32 cellular contexts compared by ENCODE assay signal in genomic region chr1:245182028-245182427, GRCh38. TPM values are rescaled to one million over a fixed set of nuclear protein-coding genes. Genes with fewer than 3 reads are reported as not detected.
"Had no signal": no experiment of that assay in that cellular context is flagged by ENCODE, and none has a peak within 500 bp of the region (broad histone marks: within the 10 kb centered on the region; RNA-seq: fewer than 3 reads in every experiment).

No MANE protein-coding gene starts in this region.

- H3K9me3 Mint-ChIP-seq: activated CD4-positive, alpha-beta memory T cell treated with anti-CD3 and anti-CD28 coated beads for 36 hours; activated CD4-positive, alpha-beta T cell treated with anti-CD3 and anti-CD28 coated beads, Interleukin-2, amount 10 ng/mL, durations not matched to agents 24 days and 14 days; activated naive CD4-positive, alpha-beta T cell treated with anti-CD3 and anti-CD28 coated beads for 36 hours; activated naive CD4-positive, alpha-beta T cell treated with anti-CD3 and anti-CD28 coated beads, Interleukin-2, amount 50 U/mL, for 24 hours; activated naive CD8-positive, alpha-beta T cell treated with anti-CD3 and anti-CD28 coated beads for 36 hours; activated naive CD8-positive, alpha-beta T cell treated with anti-CD3 and anti-CD28 coated beads, Interleukin-2, amount 50 U/mL, for 24 hours; activated T-helper 1 cell treated with anti-CD3 and anti-CD28 coated beads, Interleukin-12 subunit alpha, Interleukin-12 subunit beta, Interleukin-2, Interleukin-4 antibody, amounts not matched to agents 30 ng/mL and 10 ng/mL and 1 ng/mL, durations not matched to agents 14 hours and 24 hours and 36 hours; activated T-helper 2 cell treated with anti-CD3 and anti-CD28 coated beads, Interferon-gamma antibody, Interleukin-2, Interleukin-4, amounts not matched to agents 10 μg/mL and 5 μg/mL and 100 μg/mL, durations not matched to agents 14 hours and 24 hours and 36 hours; brain had no signal

- H3K36me3 ChIP-seq: ascending aorta, breast epithelium had no signal

- DNase-seq: activated CD4-positive, alpha-beta memory T cell treated with anti-CD3 and anti-CD28 coated beads for 36 hours; activated CD4-positive, alpha-beta T cell treated with anti-CD3 and anti-CD28 coated beads for 36 hours; activated CD4-positive, alpha-beta T cell treated with anti-CD3 and anti-CD28 coated beads, Interleukin-2, amount 10 ng/mL, durations not matched to agents 24 days and 14 days; activated CD4-positive, CD25-positive, alpha-beta regulatory T cell; activated CD4-positive, CD25-positive, alpha-beta regulatory T cell treated with anti-CD3 and anti-CD28 coated beads, Interleukin-2, amount 50 U/mL, for 72 hours; activated CD8-positive, alpha-beta memory T cell treated with anti-CD3 and anti-CD28 coated beads, Interleukin-2, amount 10 ng/mL, durations not matched to agents 7 days and 5 days; activated CD8-positive, alpha-beta memory T cell treated with anti-CD3 and anti-CD28 coated beads, Interleukin-2, amount 50 U/mL, for 4 hours; activated CD8-positive, alpha-beta T cell treated with anti-CD3 and anti-CD28 coated beads, Interleukin-2, amount 10 ng/mL, durations not matched to agents 7 days and 5 days; activated effector memory CD4-positive, alpha-beta T cell treated with anti-CD3 and anti-CD28 coated beads, Interleukin-2, amount 50 U/mL, for 16 hours; activated naive CD4-positive, alpha-beta T cell treated with anti-CD3 and anti-CD28 coated beads for 36 hours; activated naive CD8-positive, alpha-beta T cell treated with anti-CD3 and anti-CD28 coated beads for 36 hours; activated naive CD8-positive, alpha-beta T cell treated with anti-CD3 and anti-CD28 coated beads, Interleukin-2, amount 50 U/mL, for 24 hours; activated T-cell treated with anti-CD3 and anti-CD28 coated beads, Interleukin-2, amount 50 U/mL, for 1 hour; activated T-cell treated with anti-CD3 and anti-CD28 coated beads, Interleukin-2, amount 50 U/mL, for 48 hours; caudate nucleus; cortex of kidney; dermis blood vessel endothelial cell; effector CD8-positive, alpha-beta T cell; foreskin fibroblast; T-helper 2 cell had no signal

- H3K4me3 ChIP-seq: ascending aorta, breast epithelium had no signal

- FAIRE-seq: colon, endometrium, endothelial cell of umbilical vein, frontal cortex had no signal

- H3K4me3 Mint-ChIP-seq: activated CD4-positive, alpha-beta memory T cell treated with anti-CD3 and anti-CD28 coated beads for 36 hours; activated CD4-positive, alpha-beta T cell treated with anti-CD3 and anti-CD28 coated beads for 36 hours; activated CD4-positive, alpha-beta T cell treated with anti-CD3 and anti-CD28 coated beads, Interleukin-2, amount 10 ng/mL, durations not matched to agents 24 days and 14 days; activated CD8-positive, alpha-beta memory T cell treated with anti-CD3 and anti-CD28 coated beads, Interleukin-2, amount 10 ng/mL, durations not matched to agents 7 days and 5 days; activated CD8-positive, alpha-beta T cell treated with anti-CD3 and anti-CD28 coated beads, Interleukin-2, amount 10 ng/mL, durations not matched to agents 7 days and 5 days; activated naive CD4-positive, alpha-beta T cell treated with anti-CD3 and anti-CD28 coated beads for 36 hours; activated naive CD4-positive, alpha-beta T cell treated with anti-CD3 and anti-CD28 coated beads, Interleukin-2, amount 50 U/mL, for 24 hours; activated naive CD8-positive, alpha-beta T cell treated with anti-CD3 and anti-CD28 coated beads for 36 hours; activated naive CD8-positive, alpha-beta T cell treated with anti-CD3 and anti-CD28 coated beads, Interleukin-2, amount 50 U/mL, for 24 hours; activated T-helper 1 cell treated with anti-CD3 and anti-CD28 coated beads, Interleukin-12 subunit alpha, Interleukin-12 subunit beta, Interleukin-2, Interleukin-4 antibody, amounts not matched to agents 30 ng/mL and 10 ng/mL and 1 ng/mL, durations not matched to agents 14 hours and 24 hours and 36 hours; brain had no signal

- H3K27ac ChIP-seq: ascending aorta, breast epithelium, epithelial cell of prostate had no signal

- H3K27me3 Mint-ChIP-seq: activated CD4-positive, alpha-beta memory T cell treated with anti-CD3 and anti-CD28 coated beads for 36 hours; activated CD4-positive, alpha-beta T cell treated with anti-CD3 and anti-CD28 coated beads, Interleukin-2, amount 10 ng/mL, durations not matched to agents 24 days and 14 days; activated naive CD8-positive, alpha-beta T cell treated with anti-CD3 and anti-CD28 coated beads for 36 hours; brain had no signal

- H3K27ac Mint-ChIP-seq: activated CD4-positive, alpha-beta memory T cell treated with anti-CD3 and anti-CD28 coated beads for 36 hours; activated CD4-positive, alpha-beta T cell treated with anti-CD3 and anti-CD28 coated beads for 36 hours; activated CD4-positive, alpha-beta T cell treated with anti-CD3 and anti-CD28 coated beads, Interleukin-2, amount 10 ng/mL, durations not matched to agents 24 days and 14 days; activated CD8-positive, alpha-beta memory T cell treated with anti-CD3 and anti-CD28 coated beads, Interleukin-2, amount 10 ng/mL, durations not matched to agents 7 days and 5 days; activated CD8-positive, alpha-beta T cell treated with anti-CD3 and anti-CD28 coated beads, Interleukin-2, amount 10 ng/mL, durations not matched to agents 7 days and 5 days; activated naive CD4-positive, alpha-beta T cell treated with anti-CD3 and anti-CD28 coated beads for 36 hours; activated naive CD4-positive, alpha-beta T cell treated with anti-CD3 and anti-CD28 coated beads, Interleukin-2, amount 50 U/mL, for 24 hours; activated naive CD8-positive, alpha-beta T cell treated with anti-CD3 and anti-CD28 coated beads for 36 hours; activated naive CD8-positive, alpha-beta T cell treated with anti-CD3 and anti-CD28 coated beads, Interleukin-2, amount 50 U/mL, for 24 hours; activated T-helper 1 cell treated with anti-CD3 and anti-CD28 coated beads, Interleukin-12 subunit alpha, Interleukin-12 subunit beta, Interleukin-2, Interleukin-4 antibody, amounts not matched to agents 30 ng/mL and 10 ng/mL and 1 ng/mL, durations not matched to agents 14 hours and 24 hours and 36 hours; activated T-helper 2 cell treated with anti-CD3 and anti-CD28 coated beads, Interferon-gamma antibody, Interleukin-2, Interleukin-4, amounts not matched to agents 10 μg/mL and 5 μg/mL and 100 μg/mL, durations not matched to agents 14 hours and 24 hours and 36 hours had no signal

- H3K9me3 ChIP-seq: ascending aorta, breast epithelium had no signal

- H3K4me1 ChIP-seq: ascending aorta, breast epithelium had no signal

- H3K36me3 Mint-ChIP-seq: activated CD4-positive, alpha-beta memory T cell treated with anti-CD3 and anti-CD28 coated beads for 36 hours; activated CD8-positive, alpha-beta memory T cell treated with anti-CD3 and anti-CD28 coated beads, Interleukin-2, amount 10 ng/mL, durations not matched to agents 7 days and 5 days; activated naive CD4-positive, alpha-beta T cell treated with anti-CD3 and anti-CD28 coated beads, Interleukin-2, amount 50 U/mL, for 24 hours; activated naive CD8-positive, alpha-beta T cell treated with anti-CD3 and anti-CD28 coated beads for 36 hours; brain had no signal

- H3K27me3 ChIP-seq: ascending aorta, breast epithelium had no signal

- H3K4me1 Mint-ChIP-seq: activated CD4-positive, alpha-beta T cell treated with anti-CD3 and anti-CD28 coated beads for 36 hours; activated CD4-positive, alpha-beta T cell treated with anti-CD3 and anti-CD28 coated beads, Interleukin-2, amount 10 ng/mL, durations not matched to agents 24 days and 14 days; activated naive CD4-positive, alpha-beta T cell treated with anti-CD3 and anti-CD28 coated beads, Interleukin-2, amount 50 U/mL, for 24 hours; activated naive CD8-positive, alpha-beta T cell treated with anti-CD3 and anti-CD28 coated beads, Interleukin-2, amount 50 U/mL, for 24 hours had no signal

- ATAC-seq: activated CD4-positive, alpha-beta T cell treated with anti-CD3 and anti-CD28 coated beads for 36 hours; activated CD8-positive, alpha-beta memory T cell treated with anti-CD3 and anti-CD28 coated beads, Interleukin-2, amount 10 ng/mL, durations not matched to agents 7 days and 5 days; activated CD8-positive, alpha-beta T cell treated with anti-CD3 and anti-CD28 coated beads, Interleukin-2, amount 10 ng/mL, durations not matched to agents 7 days and 5 days; activated naive CD8-positive, alpha-beta T cell treated with anti-CD3 and anti-CD28 coated beads, Interleukin-2, amount 50 U/mL, for 24 hours had no signal

RNA-seq across cellular contexts. Expression of gene KIF26B, which starts 27.2 kb away (rescaled TPM):
- total RNA-seq: activated CD4-positive, alpha-beta memory T cell treated with anti-CD3 and anti-CD28 coated beads for 36 hours; ascending aorta; T-helper 1 cell treated with Interleukin-12 subunit alpha and Interleukin-12 subunit beta and Interleukin-4 antibody, amounts not matched to agents 30 ng/mL and 1 ng/mL, for 36 hours had no signal
